In the genomic region with DNA sequence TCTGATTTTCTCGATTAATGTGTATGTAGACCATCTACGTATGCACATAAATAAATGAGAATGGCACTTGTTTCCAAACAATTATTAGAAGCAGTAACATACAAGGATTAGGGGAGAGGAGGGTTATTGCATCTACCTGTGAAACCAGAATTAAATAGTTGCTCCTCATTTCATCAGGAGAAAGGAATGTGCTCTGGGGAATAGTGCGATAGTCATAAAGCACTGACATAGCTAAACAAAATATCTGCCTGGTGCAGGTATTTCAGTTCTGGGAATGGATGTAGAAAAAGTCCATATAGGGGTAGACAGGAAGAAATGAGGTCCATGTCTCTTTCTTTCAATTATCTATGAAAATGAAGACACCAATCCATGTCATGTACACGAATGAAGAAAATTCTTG, we compare ENCODE assay signal across 13 cellular contexts. TPM values are rescaled to one million over a fixed set of nuclear protein-coding genes. Genes with fewer than 3 reads are reported as not detected.
"Had no signal": no experiment of that assay in that cellular context is flagged by ENCODE, and none has a peak within 500 bp of the region (broad histone marks: within the 10 kb centered on the region; RNA-seq: fewer than 3 reads in every experiment).

No MANE protein-coding gene starts in this region.

- H3K4me3 Mint-ChIP-seq: activated T-helper 1 cell treated with anti-CD3 and anti-CD28 coated beads, Interleukin-12 subunit alpha, Interleukin-12 subunit beta, Interleukin-2, Interleukin-4 antibody, amounts not matched to agents 30 ng/mL and 10 ng/mL and 1 ng/mL, durations not matched to agents 14 hours and 24 hours and 36 hours; dendritic cell treated with granulocyte-macrophage colony-stimulating factor and Interleukin-4, amounts not matched to agents 40 ng/mL and 50 ng/mL, for 4 days; T-cell had no signal

- H3K4me3 ChIP-seq: SJCRH30, skin epidermis had no signal

- H3K9me3 Mint-ChIP-seq: activated T-helper 1 cell treated with anti-CD3 and anti-CD28 coated beads, Interleukin-12 subunit alpha, Interleukin-12 subunit beta, Interleukin-2, Interleukin-4 antibody, amounts not matched to agents 30 ng/mL and 10 ng/mL and 1 ng/mL, durations not matched to agents 14 hours and 24 hours and 36 hours; dendritic cell treated with granulocyte-macrophage colony-stimulating factor and Interleukin-4, amounts not matched to agents 40 ng/mL and 50 ng/mL, for 4 days had no signal

- H3K27ac Mint-ChIP-seq: activated T-helper 1 cell treated with anti-CD3 and anti-CD28 coated beads, Interleukin-12 subunit alpha, Interleukin-12 subunit beta, Interleukin-2, Interleukin-4 antibody, amounts not matched to agents 30 ng/mL and 10 ng/mL and 1 ng/mL, durations not matched to agents 14 hours and 24 hours and 36 hours; dendritic cell treated with granulocyte-macrophage colony-stimulating factor and Interleukin-4, amounts not matched to agents 40 ng/mL and 50 ng/mL, for 4 days; T-cell had no signal

- H3K36me3 Mint-ChIP-seq: T-cell had no signal

- DNase-seq: activated CD4-positive, alpha-beta T cell treated with anti-CD3 and anti-CD28 coated beads for 48 hours; activated naive CD4-positive, alpha-beta T cell; head of caudate nucleus; left lung; mesenchymal stem cell; SJCRH30; T-cell; T1000; tibial artery; WERI-Rb-1 had no signal

RNA-seq across cellular contexts. Expression of a gene that starts 1.6 kb away (rescaled TPM):
- total RNA-seq: activated T-helper 1 cell treated with anti-CD3 and anti-CD28 coated beads, Interleukin-12 subunit alpha, Interleukin-12 subunit beta, Interleukin-2, Interleukin-4 antibody, amounts not matched to agents 30 ng/mL and 10 ng/mL and 1 ng/mL, durations not matched to agents 14 hours and 24 hours and 36 hours; T-cell had no signal
